ENCODE assay signal across 8 cellular contexts in the genomic region with DNA sequence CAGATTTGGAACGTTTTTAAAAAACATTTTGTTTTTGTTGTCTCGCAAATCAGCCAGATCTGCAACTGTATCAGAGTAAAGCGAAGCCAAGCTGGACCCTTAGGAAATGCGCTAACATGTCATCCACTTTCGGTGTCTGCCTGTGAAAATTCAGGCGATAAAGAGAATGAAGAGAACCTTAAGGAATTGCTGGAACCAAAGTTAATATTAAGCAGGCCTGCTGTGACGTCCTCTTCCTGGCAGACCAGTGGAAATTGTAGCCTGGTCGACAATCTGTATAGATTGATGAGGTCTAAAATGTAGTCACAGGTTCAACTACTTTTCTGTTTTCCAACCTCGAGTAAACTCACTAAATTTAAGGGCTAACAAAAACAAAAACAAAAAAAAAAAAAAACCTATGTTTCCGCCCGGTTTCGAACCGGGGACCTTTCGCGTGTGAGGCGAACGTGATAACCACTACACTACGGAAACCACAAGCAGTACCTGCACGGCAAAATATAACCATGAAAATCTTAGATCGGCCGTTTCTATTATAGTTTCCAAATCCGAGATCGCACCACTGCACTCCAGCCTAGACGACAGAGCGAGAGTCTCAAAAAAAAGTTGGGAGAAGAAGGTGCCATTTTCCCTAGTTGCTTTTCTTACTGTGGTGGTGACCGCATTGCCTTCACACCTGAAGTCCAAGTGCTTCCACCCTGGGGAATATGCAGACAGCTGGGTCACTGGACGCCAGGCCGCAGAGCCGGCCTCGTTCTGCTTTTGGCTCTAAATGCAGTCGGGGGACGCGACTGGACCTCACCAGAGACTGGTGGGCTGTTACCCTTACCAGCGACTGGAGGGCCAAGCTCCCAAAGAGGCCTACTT.
DNase-seq lines count a peak whose midpoint lies in the region; ATAC-seq and TF ChIP-seq lines count a peak whose summit lies in the region.
"Not testable (repeated sequence)": the region's sequence is repeated elsewhere in the genome, so short reads cannot be mapped to it uniquely, and the experiment has no call there.

No MANE protein-coding gene starts in this region.

- not testable (repeated sequence) for H3K27me3 Mint-ChIP-seq in WTC11 (ENCODE audit: low read depth)

- not testable (repeated sequence) for TF ChIP-seq CTCF in WTC11 (IDR thresholded peaks at IDR 0.05); fibroblast of villous mesenchyme (IDR thresholded peaks at IDR 0.05; ENCODE audit: insufficient read depth, low read depth, low read length)

- peak overlapping the region; percentile 81 for H3K4me3 Mint-ChIP-seq in WTC11

- not testable (repeated sequence) for H3K36me3 Mint-ChIP-seq in WTC11

- peak overlapping the region; percentile 34 for H3K4me3 ChIP-seq in fibroblast of villous mesenchyme (ENCODE audit: low read depth, low read length)

- H3K27ac Mint-ChIP-seq in WTC11: not testable (repeated sequence)

- POLR2A ChIA-PET in WTC11 (lab: Charles Lee): not testable (repeated sequence)

- not testable (repeated sequence) for H3K4me1 Mint-ChIP-seq in WTC11

- DNase-seq in A172 (ENCODE audit: low spot score) (peak; percentile 75), H4 (ENCODE audit: low spot score) (peak; percentile 9), NCI-H460 (ENCODE audit: extremely low read depth, low read depth) (peak; percentile 85), WTC11 (ENCODE audit: low spot score) (peak; percentile 50), amniotic stem cell (lab: John Stamatoyannopoulos, UW) (peak; percentile 17), fibroblast of villous mesenchyme (ENCODE audit: low read depth) (peak; percentile 65), medulla oblongata (ENCODE audit: extremely low spot score) (peak; percentile 48)
- peak; percentile 36 to 76 (median 59) for DNase-seq in stimulated activated CD4-positive, alpha-beta T cell treated with anti-CD3 and anti-CD28 coated beads, Interleukin-12 subunit alpha, Interleukin-12 subunit beta, amount 100 ng/mL, for 48 hours (ENCODE audit: low read depth in 2 of 3, low spot score in 1 of 3)

- not testable (repeated sequence) for H3K9me3 Mint-ChIP-seq in WTC11

- CTCF ChIA-PET in WTC11 (lab: Charles Lee): not testable (repeated sequence)

- peak; percentile 6 for ATAC-seq in WTC11

Comparison
In these comparisons a context has a peak if more than half of its experiments do, and no peak if none do; other contexts are left out.
1. Peak in every context shown above with its lines: DNase-seq, ATAC-seq and H3K4me3 ChIP-seq.
2. DNase-seq: peak in every context shown above with its lines; median percentile 85 in NCI-H460; 75 in A172; 65 in fibroblast of villous mesenchyme; 59 in stimulated activated CD4-positive, alpha-beta T cell treated with anti-CD3 and anti-CD28 coated beads, Interleukin-12 subunit alpha, Interleukin-12 subunit beta, amount 100 ng/mL, for 48 hours; 50 in WTC11; 48 in medulla oblongata; 17 in amniotic stem cell; 9 in H4.